Comparison of ENCODE assay signal across 24 cellular contexts in genomic region chr6:158480989-158481388, GRCh38.
DNase-seq lines count a peak whose midpoint lies in the region; ATAC-seq and TF ChIP-seq lines count a peak whose summit lies in the region.
"Had no signal": no experiment of that assay in that cellular context is flagged by ENCODE, and none has a peak within 500 bp of the region (broad histone marks: within the 10 kb centered on the region; RNA-seq: fewer than 3 reads in every experiment).

No MANE protein-coding gene starts in this region.

- no peaks in the 10 kb centered on the region for H3K79me2 ChIP-seq in mammary epithelial cell (ENCODE audit: insufficient read depth, low read length)
- H3K79me2 ChIP-seq in PC-3 (ENCODE audit: low read length): no peaks in the 10 kb centered on the region
- H3K79me2 ChIP-seq in smooth muscle cell (ENCODE audit: low read depth): no peaks in the 10 kb centered on the region

- H3K9ac ChIP-seq in mammary epithelial cell (ENCODE audit: insufficient read depth, low read length): no peak overlapping the region
- H3K9ac ChIP-seq in PC-3 (ENCODE audit: low read length): no peak overlapping the region
- H3K9ac ChIP-seq in smooth muscle cell (ENCODE audit: low read depth): no peak overlapping the region
- H3K9ac ChIP-seq: KMS-11 had no signal

- ATAC-seq in PC-3: no peak
- no peak for ATAC-seq in upper lobe of right lung
- no peak for ATAC-seq in GM21381 (IDR thresholded peaks at IDR 0.05; ENCODE audit: unreplicated experiment)
- ATAC-seq: GM23338 had no signal

- no peaks in the 10 kb centered on the region for H4K20me1 ChIP-seq in mammary epithelial cell (ENCODE audit: insufficient read depth, low read length)
- H4K20me1 ChIP-seq in PC-3 (ENCODE audit: low read length): no peaks in the 10 kb centered on the region
- no peaks in the 10 kb centered on the region for H4K20me1 ChIP-seq in smooth muscle cell (ENCODE audit: low read depth)

- no peak overlapping the region for H3K27ac ChIP-seq in mammary epithelial cell (ENCODE audit: insufficient read depth, low read depth, low read length)
- H3K27ac ChIP-seq in PC-3 (ENCODE audit: low read length): peak overlapping the region; percentile 75
- peak overlapping the region; percentile 84 for H3K27ac ChIP-seq in smooth muscle cell (ENCODE audit: low read depth)
- H3K27ac ChIP-seq in upper lobe of right lung: no peak overlapping the region
- H3K27ac ChIP-seq: HL-60, KMS-11 had no signal

- H3K27ac Mint-ChIP-seq in MCF 10A (ENCODE audit: low read depth, unreplicated experiment) (peak overlapping the region; percentile 49), chondrocyte (ENCODE audit: unreplicated experiment) (peak overlapping the region; percentile 92)
- H3K27ac Mint-ChIP-seq: CD4-positive, alpha-beta T cell; GM23338 had no signal

- POLR2A ChIA-PET in MCF 10A (lab: Yijun Ruan, JAX) (interaction anchor here (0.6 kb wide), 1 partner anchor 216 kb away, joined by 3 read pairs; no protein-coding TSS in a partner anchor), PC-3 (lab: Charles Lee; ENCODE audit: unreplicated experiment) (no interaction called here)

- H3K27me3 ChIP-seq in mammary epithelial cell (ENCODE audit: insufficient read depth, low read length) (no peaks in the 10 kb centered on the region), PC-3 (ENCODE audit: low read length) (no peaks in the 10 kb centered on the region), smooth muscle cell (ENCODE audit: low read depth) (no peaks in the 10 kb centered on the region), upper lobe of right lung (no peaks in the 10 kb centered on the region)
- H3K27me3 ChIP-seq: BE2C had no signal

- peaks cover 33% of the 10 kb centered on the region for H3K36me3 Mint-ChIP-seq in MCF 10A (ENCODE audit: insufficient read depth, unreplicated experiment)
- H3K36me3 Mint-ChIP-seq in chondrocyte (ENCODE audit: low read depth): peaks cover 25% of the 10 kb centered on the region

- no peak for DNase-seq in MCF 10A (ENCODE audit: unreplicated experiment)
- no peak for DNase-seq in mammary epithelial cell
- DNase-seq in PC-3: no peak
- no peak for DNase-seq in chondrocyte (ENCODE audit: low spot score)
- no peak for DNase-seq in smooth muscle cell (lab: John Stamatoyannopoulos, UW; ENCODE audit: unreplicated experiment)
- no peak for DNase-seq in cerebellar nuclear complex (lab: John Stamatoyannopoulos, UW)
- no peak for DNase-seq in upper lobe of right lung
- DNase-seq: 8988T; BE2C; CD4-positive, alpha-beta T cell; COR-L47; DMS79; NCI-H1105 treated with DMSO at 0.1 percent for 48 hours; NCI-H1694; NCI-H2081; NCI-H2171; NCI-H524 treated with DMSO at 0.1 percent for 48 hours; OCI-M1; SIG-M5 had no signal

- H2AFZ ChIP-seq in mammary epithelial cell (ENCODE audit: low read depth, low read length) (no peak overlapping the region), PC-3 (ENCODE audit: low read length) (no peak overlapping the region), smooth muscle cell (ENCODE audit: low read depth) (no peak overlapping the region)
- H2AFZ ChIP-seq: GM23338 had no signal

- CTCF ChIA-PET in MCF 10A (lab: Yijun Ruan, JAX): interaction anchor here (0.6 kb wide), 1 partner anchor 36 kb away, joined by 3 read pairs; no protein-coding TSS in a partner anchor
- CTCF ChIA-PET in mammary epithelial cell (lab: Charles Lee; ENCODE audit: low non-redundant PET): no interaction called here
- CTCF ChIA-PET in PC-3 (lab: Charles Lee): no interaction called here

- BruUV-seq in MCF 10A (replicated peaks; lab: Mats Ljungman, UMichigan) (no TSS peak), mammary epithelial cell (replicated peaks; lab: Mats Ljungman, UMichigan) (no TSS peak), PC-3 (replicated peaks; lab: Mats Ljungman, UMichigan) (no TSS peak)

- no peak overlapping the region for H3K4me3 Mint-ChIP-seq in MCF 10A (ENCODE audit: unreplicated experiment)
- H3K4me3 Mint-ChIP-seq in chondrocyte (ENCODE audit: unreplicated experiment): no peak overlapping the region
- H3K4me3 Mint-ChIP-seq: CD4-positive, alpha-beta T cell; GM23338 had no signal

- no peaks in the 10 kb centered on the region for H3K9me3 Mint-ChIP-seq in MCF 10A (ENCODE audit: unreplicated experiment)
- H3K9me3 Mint-ChIP-seq in chondrocyte (ENCODE audit: low read depth): no peaks in the 10 kb centered on the region
- H3K9me3 Mint-ChIP-seq: CD4-positive, alpha-beta T cell had no signal

- no peak overlapping the region for H3K4me3 ChIP-seq in mammary epithelial cell (replicated peaks in 1 of 3; ENCODE audit: insufficient read depth in 1 of 3, low read depth in 2 of 3, low read length in 3 of 3)
- no peak overlapping the region for H3K4me3 ChIP-seq in PC-3 (ENCODE audit: low read length)
- no peak overlapping the region for H3K4me3 ChIP-seq in smooth muscle cell
- H3K4me3 ChIP-seq in upper lobe of right lung: no peak overlapping the region
- H3K4me3 ChIP-seq: GM23338, HAP-1 had no signal

- H3K4me1 Mint-ChIP-seq in MCF 10A (ENCODE audit: insufficient read depth, unreplicated experiment) (peaks cover 20% of the 10 kb centered on the region), chondrocyte (ENCODE audit: low read depth) (peaks cover 40% of the 10 kb centered on the region)
- H3K4me1 Mint-ChIP-seq: GM23338 had no signal

- in situ Hi-C loops in mammary epithelial cell (cut with MboI; ENCODE audit: low sequenced_read_pairs in 2 of 2): no loop called here

- no peaks in the 10 kb centered on the region for H3K9me2 ChIP-seq in PC-3 (replicated peaks; ENCODE audit: low read length)

- peaks cover 20% of the 10 kb centered on the region for H3K4me1 ChIP-seq in mammary epithelial cell (ENCODE audit: insufficient read depth, low read length)
- H3K4me1 ChIP-seq in PC-3 (ENCODE audit: insufficient read depth, low read length): peaks cover 28% of the 10 kb centered on the region
- H3K4me1 ChIP-seq in smooth muscle cell (ENCODE audit: low read depth): no peaks in the 10 kb centered on the region
- no peaks in the 10 kb centered on the region for H3K4me1 ChIP-seq in upper lobe of right lung
- H3K4me1 ChIP-seq: BE2C had no signal

- H3K9me3 ChIP-seq in mammary epithelial cell (replicated peaks; ENCODE audit: insufficient read depth, low read length): no peaks in the 10 kb centered on the region
- no peaks in the 10 kb centered on the region for H3K9me3 ChIP-seq in PC-3 (ENCODE audit: low read length)
- H3K9me3 ChIP-seq in smooth muscle cell (replicated peaks; ENCODE audit: low read depth): no peaks in the 10 kb centered on the region
- no peaks in the 10 kb centered on the region for H3K9me3 ChIP-seq in upper lobe of right lung
- H3K9me3 ChIP-seq: BE2C, HAP-1 had no signal

- H3K27me3 Mint-ChIP-seq in MCF 10A (ENCODE audit: insufficient read depth, unreplicated experiment) (no peaks in the 10 kb centered on the region), chondrocyte (ENCODE audit: low read depth) (no peaks in the 10 kb centered on the region)
- H3K27me3 Mint-ChIP-seq: CD4-positive, alpha-beta T cell had no signal

- H3F3A ChIP-seq in PC-3 (ENCODE audit: low read length, unreplicated experiment): no peaks in the 10 kb centered on the region
- H3F3A ChIP-seq in smooth muscle cell (ENCODE audit: low read depth): peaks cover 9% of the 10 kb centered on the region

- intact Hi-C loops in MCF 10A (cut with micrococcal nuclease) (no loop called here), mammary epithelial cell (cut with micrococcal nuclease) (no loop called here), PC-3 (cut with micrococcal nuclease) (no loop called here), upper lobe of right lung (cut with DNase I) (no loop called here)

- H3K4me2 ChIP-seq in mammary epithelial cell (ENCODE audit: insufficient read depth, low read depth, low read length): no peak overlapping the region
- peak overlapping the region; percentile 46; the same call in 1 of the 2 replicates for H3K4me2 ChIP-seq in PC-3 (ENCODE audit: low read length)
- no peak overlapping the region for H3K4me2 ChIP-seq in smooth muscle cell
- H3K4me2 ChIP-seq: GM23338, KMS-11 had no signal

- dilution Hi-C loops in mammary epithelial cell (cut with HindIII; ENCODE audit: low sequenced_read_pairs): no loop called here

- H3K36me3 ChIP-seq in mammary epithelial cell (ENCODE audit: insufficient read depth, low read length): no peaks in the 10 kb centered on the region
- H3K36me3 ChIP-seq in PC-3 (ENCODE audit: low read depth, low read length): 0 out of 2 replicates have a peak, but pooled peaks cover 4% of the 10 kb centered on the region
- H3K36me3 ChIP-seq in smooth muscle cell (ENCODE audit: low read depth): no peaks in the 10 kb centered on the region
- peaks cover 42% of the 10 kb centered on the region for H3K36me3 ChIP-seq in upper lobe of right lung

- 96% methylated on average over 19 of the region's 20 CpGs for WGBS in mammary epithelial cell (ENCODE audit: low coverage, missing lambda C conversion rate)
- 97% methylated on average over 20 of the region's 20 CpGs for WGBS in smooth muscle cell (ENCODE audit: low lambda C conversion rate)

- no peak for TF ChIP-seq CTCF in MCF 10A (IDR thresholded peaks at IDR 0.05; ENCODE audit: unreplicated experiment)
- no peak for TF ChIP-seq CTCF in mammary epithelial cell (conservative IDR thresholded peaks at IDR 0.05 in 1 of 2, IDR thresholded peaks at IDR 0.05 in 1 of 2; ENCODE audit: extremely low read depth in 1 of 2, insufficient read depth in 1 of 2, low read depth in 1 of 2, low read length in 2 of 2)
- TF ChIP-seq CTCF in PC-3 (conservative IDR thresholded peaks at IDR 0.05; ENCODE audit: low read depth, low read length): no peak
- no peak for TF ChIP-seq CTCF in chondrocyte (IDR thresholded peaks at IDR 0.05)
- no peak for TF ChIP-seq CTCF in smooth muscle cell (IDR thresholded peaks at IDR 0.05; ENCODE audit: borderline replicate concordance, insufficient read depth, poor library complexity, severe bottlenecking)
- TF ChIP-seq CTCF in upper lobe of right lung (IDR thresholded peaks at IDR 0.05): no peak

Comparison
In these comparisons a context has a peak if more than half of its experiments do, and no peak if none do; other contexts are left out.
1. H3K27ac ChIP-seq: peak in PC-3 (single experiment) and smooth muscle cell (single experiment); none in mammary epithelial cell (single experiment) and upper lobe of right lung (single experiment).